In genomic region chr5:91182763-91183162, GRCh38 we compare ENCODE assay signal across 1 cellular context.
TF ChIP-seq lines count a peak whose summit lies in the region.

No MANE protein-coding gene starts in this region.

TF ChIP-seq in H1, 55 proteins besides CTCF, POLR2A, EP300 and RAD21 (continued from another document):
- TF ChIP-seq ATF2 (IDR thresholded peaks at IDR 0.05; ENCODE audit: low read length) = no peak
- TF ChIP-seq RXRA (IDR thresholded peaks at IDR 0.05; ENCODE audit: insufficient read depth, low read depth, low read length) = no peak
TF ChIP-seq in H1: peak in this region for 0.
